ENCODE assay signal across 20 cellular contexts in the genomic region with DNA sequence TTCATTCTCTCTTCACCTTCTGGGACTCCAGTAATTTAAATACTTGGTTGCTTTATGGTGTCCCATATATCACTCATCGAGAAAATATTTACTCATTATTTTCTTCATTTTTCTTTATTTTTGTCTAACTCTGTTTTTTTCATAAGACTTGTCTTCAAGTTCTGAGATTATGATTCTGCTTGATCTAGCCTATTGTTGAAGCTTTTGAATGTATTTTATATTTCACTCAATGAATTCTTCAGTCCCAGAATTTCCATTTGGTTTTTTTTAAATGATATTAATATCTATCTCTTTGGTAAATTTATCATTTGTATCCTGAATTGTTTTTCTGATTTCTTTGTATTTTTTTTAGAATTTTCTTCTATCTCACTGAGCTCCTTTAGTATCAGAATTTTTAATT.
DNase-seq lines count a peak whose midpoint lies in the region; ATAC-seq, FAIRE-seq and TF ChIP-seq lines count a peak whose summit lies in the region.
"Had no signal": no experiment of that assay in that cellular context is flagged by ENCODE, and none has a peak within 500 bp of the region (broad histone marks: within the 10 kb centered on the region; RNA-seq: fewer than 3 reads in every experiment).

No MANE protein-coding gene starts in this region.

- TF ChIP-seq POLR2A in GM12878 (IDR thresholded peaks at IDR 0.05; ENCODE audit: low read depth, low read length): no peak

- H3K9ac ChIP-seq in GM12878 (ENCODE audit: control insufficient read depth, insufficient read depth, low read length): no peak overlapping the region
- H3K9ac ChIP-seq in GM23248: no peak overlapping the region

- H3K4me1 Mint-ChIP-seq in glutamatergic neuron (ENCODE audit: low read depth, unreplicated experiment): no peaks in the 10 kb centered on the region
- H3K4me1 Mint-ChIP-seq: CD4-positive, alpha-beta memory T cell had no signal

- no peak overlapping the region for H3K4me3 ChIP-seq in HEK293 (ENCODE audit: low read depth, low read length)
- no peak overlapping the region for H3K4me3 ChIP-seq in GM12878
- H3K4me3 ChIP-seq in pancreas: no peak overlapping the region
- no peak overlapping the region for H3K4me3 ChIP-seq in GM23248
- H3K4me3 ChIP-seq: A549, HAP-1 had no signal

- peak overlapping the region; percentile 35; the same call in 1 of the 2 replicates for H3K4me2 ChIP-seq in GM12878 (ENCODE audit: control insufficient read depth, insufficient read depth)
- H3K4me2 ChIP-seq in GM23248 (ENCODE audit: unreplicated experiment): no peak overlapping the region
- H3K4me2 ChIP-seq: A549 had no signal

- CTCF ChIA-PET in HEK293 (lab: Yijun Ruan, JAX) (interaction anchor here (0.7 kb wide), 1 partner anchor 200 kb away, joined by 4 read pairs; no protein-coding TSS in a partner anchor), GM12878 (lab: Yijun Ruan, JAX) (interaction anchor here (0.7 kb wide), 1 partner anchor 222 kb away, joined by 3 read pairs; no protein-coding TSS in a partner anchor)

- FAIRE-seq in A204.1 (lab: Jason Lieb, UNC): peak; percentile 61
- FAIRE-seq in GM12878 (lab: Jason Lieb, UNC): no peak
- FAIRE-seq in pancreas (lab: Jason Lieb, UNC): peak; percentile 75
- FAIRE-seq: H54 had no signal

- in situ Hi-C loops in GM12878 (cut with MboI) (no loop called here), GM23248 (cut with MboI) (no loop called here)

- no peak overlapping the region for H3K27ac Mint-ChIP-seq in glutamatergic neuron (ENCODE audit: unreplicated experiment)
- H3K27ac Mint-ChIP-seq: CD4-positive, alpha-beta memory T cell had no signal

- H3K36me3 ChIP-seq in HEK293 (ENCODE audit: control insufficient read depth in 2 of 2, insufficient read depth in 1 of 2, low read length in 2 of 2): no peaks in the 10 kb centered on the region
- H3K36me3 ChIP-seq in GM12878 (ENCODE audit: control insufficient read depth in 2 of 2, insufficient read depth in 2 of 2, low read length in 1 of 2): peaks cover 9 to 11% of the 10 kb centered on the region in 2 experiments; a peak in 3 of 4 replicates
- H3K36me3 ChIP-seq in pancreas: peaks cover 0 to 5% (median 0%) of the 10 kb centered on the region in 3 donors
- H3K36me3 ChIP-seq in GM23248 (ENCODE audit: low read depth): no peaks in the 10 kb centered on the region
- H3K36me3 ChIP-seq: HAP-1 had no signal

- peaks cover 18% of the 10 kb centered on the region for H3K36me3 Mint-ChIP-seq in glutamatergic neuron (ENCODE audit: unreplicated experiment)
- H3K36me3 Mint-ChIP-seq: CD4-positive, alpha-beta memory T cell had no signal

- no peaks in the 10 kb centered on the region for H3K9me2 ChIP-seq in GM23248 (ENCODE audit: insufficient read depth)

- no peak for DNase-seq in GM12878 (ENCODE audit: low read depth, low spot score)
- no peak for DNase-seq in pancreas
- no peak for DNase-seq in GM23248
- no peak for DNase-seq in glutamatergic neuron
- DNase-seq: ACHN; C1 segment of cervical spinal cord; Calu3; CD4-positive, alpha-beta memory T cell; COR-L47; DMS53; DMS79 treated with DMSO at 0.1 percent for 48 hours; GOT3 had no signal

- H3K27me3 Mint-ChIP-seq in glutamatergic neuron (ENCODE audit: unreplicated experiment): no peaks in the 10 kb centered on the region

- no peak for TF ChIP-seq RAD21 in GM12878 (IDR thresholded peaks at IDR 0.05; ENCODE audit: insufficient read depth, low read depth, low read length)

- no peak overlapping the region for H3K4me3 Mint-ChIP-seq in glutamatergic neuron (ENCODE audit: unreplicated experiment)
- H3K4me3 Mint-ChIP-seq: CD4-positive, alpha-beta memory T cell had no signal

- no peaks in the 10 kb centered on the region for H3K9me3 ChIP-seq in HEK293 (ENCODE audit: control insufficient read depth, insufficient read depth, low read depth, low read length)
- peaks cover 2% of the 10 kb centered on the region; the same call in 1 of the 3 replicates for H3K9me3 ChIP-seq in GM12878 (replicated peaks; ENCODE audit: control insufficient read depth, insufficient read depth, low read length)
- no peaks in the 10 kb centered on the region for H3K9me3 ChIP-seq in pancreas
- H3K9me3 ChIP-seq in GM23248 (ENCODE audit: low read depth): no peaks in the 10 kb centered on the region
- H3K9me3 ChIP-seq: HAP-1 had no signal

- H3K4me1 ChIP-seq in HEK293 (ENCODE audit: control insufficient read depth, insufficient read depth, low read length): no peaks in the 10 kb centered on the region
- peaks cover 11% of the 10 kb centered on the region for H3K4me1 ChIP-seq in GM12878 (ENCODE audit: control insufficient read depth, insufficient read depth, low read length)
- no peaks in the 10 kb centered on the region for H3K4me1 ChIP-seq in pancreas
- no peaks in the 10 kb centered on the region for H3K4me1 ChIP-seq in GM23248 (ENCODE audit: insufficient read depth)
- H3K4me1 ChIP-seq: A549, HAP-1 had no signal

- H4K20me1 ChIP-seq in GM12878 (ENCODE audit: control insufficient read depth, insufficient read depth): no peaks in the 10 kb centered on the region
- H4K20me1 ChIP-seq in GM23248 (ENCODE audit: insufficient read depth): no peaks in the 10 kb centered on the region

- intact Hi-C loops in GM12878 (cut with micrococcal nuclease; ENCODE audit: unreplicated experiment) (no loop called here), pancreas (cut with DNase I) (no loop called here)

- ATAC-seq in GM12878 (no peak), pancreas (no peak), HG02623 (IDR thresholded peaks at IDR 0.05; ENCODE audit: unreplicated experiment) (no peak), GM19463 (IDR thresholded peaks at IDR 0.05; ENCODE audit: unreplicated experiment) (no peak)
- ATAC-seq: A549 had no signal

- H3K27ac ChIP-seq in HEK293 (ENCODE audit: extremely low read depth, low read depth, low read length): no peak overlapping the region
- peak overlapping the region; percentile 28; the same call in 1 of the 2 replicates for H3K27ac ChIP-seq in GM12878 (ENCODE audit: control insufficient read depth, insufficient read depth)
- no peak overlapping the region for H3K27ac ChIP-seq in pancreas
- no peak overlapping the region for H3K27ac ChIP-seq in GM23248
- H3K27ac ChIP-seq: 22Rv1, A549 had no signal

- POLR2A ChIA-PET in HEK293 (lab: Yijun Ruan, JAX) (no interaction called here), GM12878 (lab: Charles Lee) (no interaction called here)

- TF ChIP-seq EP300 in GM12878 (IDR thresholded peaks at IDR 0.05; ENCODE audit: borderline replicate concordance in 1 of 2, control insufficient read depth in 1 of 2, low read depth in 2 of 2, low read length in 2 of 2): no peak

- no peak for TF ChIP-seq CTCF in HEK293 (tag by site-specific recombination; IDR thresholded peaks at IDR 0.05)
- no peak for TF ChIP-seq CTCF in GM12878 (IDR thresholded peaks at IDR 0.05 in 2 of 3, conservative IDR thresholded peaks at IDR 0.05 in 1 of 3; ENCODE audit: control insufficient read depth in 2 of 3, extremely low read depth in 1 of 3, insufficient read depth in 1 of 3, low read depth in 3 of 3, low read length in 3 of 3)
- TF ChIP-seq CTCF in pancreas (IDR thresholded peaks at IDR 0.05): no peak
- TF ChIP-seq CTCF in glutamatergic neuron (IDR thresholded peaks at IDR 0.05; ENCODE audit: partially characterized antibody, unreplicated experiment): no peak

- SMC1A ChIA-PET in GM12878 (lab: Charles Lee; ENCODE audit: uncharacterized antibody, unreplicated experiment): no interaction called here

- RAD21 ChIA-PET in GM12878 (lab: Charles Lee; ENCODE audit: unreplicated experiment): no interaction called here

- H3K79me2 ChIP-seq in GM12878 (ENCODE audit: control insufficient read depth, insufficient read depth, low read length) (no peaks in the 10 kb centered on the region; the same call in 1 of the 2 replicates), GM23248 (ENCODE audit: insufficient read depth) (no peaks in the 10 kb centered on the region)

- H3F3A ChIP-seq in GM23248 (ENCODE audit: insufficient read depth): no peaks in the 10 kb centered on the region

- WGBS in GM12878 (ENCODE audit: insufficient coverage, insufficient replicate concordance, low lambda C conversion rate, missing lambda C conversion rate): 97% methylated on average over 1 of the region's 1 CpG
- 94% methylated on average over 1 of the region's 1 CpG for WGBS in pancreas, 2 donors
- WGBS in GM23248 (ENCODE audit: low coverage in 1 of 2, low lambda C conversion rate in 2 of 2, missing lambda C conversion rate in 2 of 2), 2 experiments: 93 to 100% methylated on average over 1 of the region's 1 CpG

- no peaks in the 10 kb centered on the region for H3K27me3 ChIP-seq in GM12878 (replicated peaks in 1 of 2; ENCODE audit: control insufficient read depth in 2 of 2, insufficient read depth in 2 of 2, low read length in 1 of 2)
- H3K27me3 ChIP-seq in pancreas: no peaks in the 10 kb centered on the region
- no peaks in the 10 kb centered on the region for H3K27me3 ChIP-seq in GM23248 (replicated peaks; ENCODE audit: insufficient read depth)

- no TSS peak for BruUV-seq in GM12878 (replicated peaks; lab: Mats Ljungman, UMichigan)

- peaks cover 8% of the 10 kb centered on the region for H3K9me3 Mint-ChIP-seq in glutamatergic neuron (ENCODE audit: unreplicated experiment)

- H2AFZ ChIP-seq in GM12878 (ENCODE audit: control insufficient read depth, low read depth, low read length) (no peak overlapping the region), GM23248 (no peak overlapping the region)

TF ChIP-seq in HEK293, 187 proteins besides CTCF, POLR2A, EP300 and RAD21:
- TF ChIP-seq SETDB1 (IDR thresholded peaks at IDR 0.05; ENCODE audit: insufficient read length, low read length): peak; percentile 72
- no peak for TF ChIP-seq MZF1 (tag by site-specific recombination; IDR thresholded peaks at IDR 0.05; ENCODE audit: borderline replicate concordance)

TF ChIP-seq in GM12878, 131 proteins besides CTCF, POLR2A, EP300 and RAD21 (continues in another document):
- no peak for TF ChIP-seq HDAC2 (IDR thresholded peaks at IDR 0.05)
- no peak for TF ChIP-seq MEF2A (IDR thresholded peaks at IDR 0.05; ENCODE audit: insufficient read depth, low read depth, low read length)
- no peak for TF ChIP-seq NFXL1 (IDR thresholded peaks at IDR 0.05; ENCODE audit: borderline replicate concordance)
- no peak for TF ChIP-seq FOS (IDR thresholded peaks at IDR 0.05; ENCODE audit: borderline replicate concordance, extremely low read depth, insufficient read length)
- TF ChIP-seq ZNF207 (IDR thresholded peaks at IDR 0.05; ENCODE audit: borderline replicate concordance): no peak
- no peak for TF ChIP-seq IRF4 (IDR thresholded peaks at IDR 0.05; ENCODE audit: low read depth, low read length)
